ENCODE assay signal across 23 cellular contexts in the genomic region with DNA sequence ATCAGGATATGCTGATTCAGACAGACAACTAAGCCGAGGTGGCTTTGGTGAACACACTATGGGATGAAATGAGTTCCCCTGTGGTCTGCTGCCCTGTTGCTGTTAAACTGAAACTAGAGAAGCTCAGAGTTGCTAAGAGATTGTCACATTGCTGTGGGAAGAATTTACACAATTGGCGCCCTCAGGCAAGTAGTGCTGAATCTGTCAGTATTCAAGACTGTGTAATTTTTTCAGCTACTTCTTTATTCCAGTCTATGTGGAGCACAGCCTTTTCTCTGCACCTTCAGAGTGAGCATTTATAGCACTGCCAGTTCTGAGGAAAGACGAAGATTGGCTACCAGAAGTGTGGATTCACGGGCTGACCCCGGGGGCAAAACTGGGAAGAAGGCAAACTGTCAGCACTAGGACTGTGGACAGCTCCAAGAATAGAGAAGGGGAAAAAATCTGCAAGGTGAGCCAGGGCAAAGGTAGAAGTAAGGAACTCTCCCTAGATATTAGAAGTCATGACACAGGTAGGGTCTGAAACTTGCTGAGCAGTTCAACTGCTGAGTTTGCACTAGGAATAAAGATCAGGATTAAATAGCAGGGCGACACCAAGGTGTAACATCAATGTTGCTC.
DNase-seq lines count a peak whose midpoint lies in the region; ATAC-seq and TF ChIP-seq lines count a peak whose summit lies in the region.
"Had no signal": no experiment of that assay in that cellular context is flagged by ENCODE, and none has a peak within 500 bp of the region (broad histone marks: within the 10 kb centered on the region; RNA-seq: fewer than 3 reads in every experiment).

No MANE protein-coding gene starts in this region.

- no peak for ATAC-seq in HG02678 (IDR thresholded peaks at IDR 0.05; ENCODE audit: unreplicated experiment)
- ATAC-seq: activated CD4-positive, CD25-positive, alpha-beta regulatory T cell treated with anti-CD3 and anti-CD28 coated beads, Interleukin-2, amount 50 U/mL, for 24 hours; activated CD8-positive, alpha-beta memory T cell treated with anti-CD3 and anti-CD28 coated beads, Interleukin-2, amount 10 ng/mL, durations not matched to agents 7 days and 5 days; natural killer cell; psoas muscle; stimulated activated naive B cell treated with anti-CD40 and anti-IgM and Interleukin-4, amounts not matched to agents 10 μg/mL and 1 μg/mL and 100 μg/mL, for 72 hours had no signal

- no peak for TF ChIP-seq CTCF in RWPE1 (conservative IDR thresholded peaks at IDR 0.05; ENCODE audit: low read depth)

- POLR2A ChIA-PET in RWPE1 (lab: Yijun Ruan, JAX; ENCODE audit: low non-redundant PET) = no interaction called here

- DNase-seq in DMS53 (lab: John Stamatoyannopoulos, UW) (peak; percentile 17), DMS53 treated with DMSO at 0.1 percent for 48 hours (lab: John Stamatoyannopoulos, UW; ENCODE audit: unreplicated experiment) (no peak), RWPE1 (ENCODE audit: low spot score) (peak; percentile 9), iPS-NIHi11 (ENCODE audit: low spot score) (peak; percentile 55), retina (peak; percentile 42), AG20443 (ENCODE audit: low spot score) (no peak), NCI-H446 treated with DMSO at 0.1 percent for 48 hours (lab: John Stamatoyannopoulos, UW) (no peak)
- DNase-seq: activated CD8-positive, alpha-beta memory T cell treated with anti-CD3 and anti-CD28 coated beads, Interleukin-2, amount 10 ng/mL, durations not matched to agents 7 days and 5 days; C1 segment of cervical spinal cord; central memory CD4-positive, alpha-beta T cell; effector memory CD4-positive, alpha-beta T cell; head of caudate nucleus; natural killer cell; NCI-H1048; OCI-M1; psoas muscle; stimulated activated naive B cell treated with anti-CD40 and anti-IgM and Interleukin-4, amounts not matched to agents 10 μg/mL and 1 μg/mL and 100 μg/mL, for 72 hours; T-helper 9 cell; thyroid gland had no signal

- CTCF ChIA-PET in RWPE1 (lab: Yijun Ruan, JAX) = interaction anchor here (0.6 kb wide), 1 partner anchor 126 kb away, joined by 3 read pairs; no protein-coding TSS in a partner anchor

- H3K27ac ChIP-seq in RWPE1 = no peak overlapping the region
- H3K27ac ChIP-seq: 22Rv1, HL-60, psoas muscle, thyroid gland had no signal

Comparison
In these comparisons a context has a peak if more than half of its experiments do, and no peak if none do; other contexts are left out.
1. DNase-seq: peak in DMS53 (single experiment), RWPE1 (single experiment), iPS-NIHi11 (single experiment) and retina (single experiment); none in DMS53 treated with DMSO at 0.1 percent for 48 hours (single experiment), AG20443 (single experiment) and NCI-H446 treated with DMSO at 0.1 percent for 48 hours (single experiment).